15 cellular contexts compared by ENCODE assay signal in genomic region chr14:40796168-40796567, GRCh38.
DNase-seq lines count a peak whose midpoint lies in the region; ATAC-seq and TF ChIP-seq lines count a peak whose summit lies in the region.
"Had no signal": no experiment of that assay in that cellular context is flagged by ENCODE, and none has a peak within 500 bp of the region (broad histone marks: within the 10 kb centered on the region; RNA-seq: fewer than 3 reads in every experiment).

No MANE protein-coding gene starts in this region.

- H3K79me2 ChIP-seq in H9 (ENCODE audit: insufficient read depth, low read length) = no peaks in the 10 kb centered on the region

- no peak overlapping the region for H3T11ph ChIP-seq in H9 (ENCODE audit: low read length)

- no peak for ATAC-seq in activated T-helper 17 cell treated with anti-CD3 and anti-CD28 coated beads, Interleukin-2, amount 50 U/mL, for 72 hours (replicated peaks)
- ATAC-seq: HCT116 had no signal

- no peak overlapping the region for H2BK20ac ChIP-seq in H9 (ENCODE audit: low read depth, low read length, poor library complexity, severe bottlenecking)

- peaks cover 2% of the 10 kb centered on the region; the same call in 1 of the 2 replicates for H3K4me1 ChIP-seq in H9 (ENCODE audit: insufficient read depth, low read length)

- DNase-seq in H9 (no peak), epithelial cell of proximal tubule (ENCODE audit: low read depth) (peak; percentile 29), kidney tubule cell (ENCODE audit: low spot score) (peak; percentile 21), renal cortical epithelial cell (ENCODE audit: low read depth) (peak; percentile 73), EL (no peak), DMS53 (lab: John Stamatoyannopoulos, UW) (no peak)
- DNase-seq in activated CD8-positive, alpha-beta memory T cell treated with anti-CD3 and anti-CD28 coated beads for 24 hours = no peak
- DNase-seq: C1 segment of cervical spinal cord, Calu3, COR-L47, GF-D8, H7 had no signal

- H2AK5ac ChIP-seq in H9 (ENCODE audit: insufficient read length, low read length) = no peak overlapping the region

- H3K27ac ChIP-seq in H9 (ENCODE audit: insufficient read length, low read depth, low read length) = no peak overlapping the region

- H3K27me3 ChIP-seq in H9 (ENCODE audit: insufficient read depth, low read length) = no peaks in the 10 kb centered on the region

- H4K5ac ChIP-seq in H9 (ENCODE audit: insufficient read length, low read depth, low read length) = no peak overlapping the region

- 0 out of 5 replicates have a peak, but pooled peaks cover 0 to under 1% of the 10 kb centered on the region in 2 experiments for H3K9me3 Mint-ChIP-seq in H9
- no peaks in the 10 kb centered on the region for H3K9me3 Mint-ChIP-seq in activated T-helper 17 cell treated with anti-CD3 and anti-CD28 coated beads, Interleukin-2, amount 50 U/mL, for 72 hours

- H2BK5ac ChIP-seq in H9 (ENCODE audit: insufficient read length, low read length) = no peak overlapping the region

- H3K18ac ChIP-seq in H9 (ENCODE audit: insufficient read length, low read depth, low read length) = no peak overlapping the region

- no peak overlapping the region for H2BK15ac ChIP-seq in H9 (ENCODE audit: low read depth, low read length)

- H4K20me1 ChIP-seq in H9 (ENCODE audit: control insufficient read depth, insufficient read depth, insufficient read length) = no peaks in the 10 kb centered on the region

- H2AFZ ChIP-seq in H9 (ENCODE audit: low read length) = no peak overlapping the region

- H3K23ac ChIP-seq in H9 (ENCODE audit: insufficient read length, low read depth, low read length) = no peak overlapping the region

- WGBS in H9 (ENCODE audit: extremely low coverage, insufficient read length, low lambda C conversion rate) = no CpG with 5 or more reads among the region's 1 CpG

- no peaks in the 10 kb centered on the region; a peak in 1 of 7 replicates for H3K36me3 Mint-ChIP-seq in H9 (ENCODE audit: insufficient read depth in 1 of 3, low read depth in 3 of 3)
- no peaks in the 10 kb centered on the region for H3K36me3 Mint-ChIP-seq in activated T-helper 17 cell treated with anti-CD3 and anti-CD28 coated beads, Interleukin-2, amount 50 U/mL, for 72 hours (ENCODE audit: low read depth)
- H3K36me3 Mint-ChIP-seq: CD4-positive, alpha-beta memory T cell had no signal

- no peaks in the 10 kb centered on the region for H3K23me2 ChIP-seq in H9 (ENCODE audit: insufficient read length, low read depth, low read length, poor library complexity, severe bottlenecking)

- H3K79me1 ChIP-seq in H9 (ENCODE audit: insufficient read depth, low read depth, low read length, poor library complexity, severe bottlenecking) = no peaks in the 10 kb centered on the region

- no peak overlapping the region for H2BK120ac ChIP-seq in H9 (ENCODE audit: low read depth, low read length, poor library complexity, severe bottlenecking)

- peaks cover 8 to 12% of the 10 kb centered on the region in 2 experiments for H3K4me1 Mint-ChIP-seq in H9
- H3K4me1 Mint-ChIP-seq in activated T-helper 17 cell treated with anti-CD3 and anti-CD28 coated beads, Interleukin-2, amount 50 U/mL, for 72 hours = no peaks in the 10 kb centered on the region
- H3K4me1 Mint-ChIP-seq: CD4-positive, alpha-beta memory T cell had no signal

- H3K4ac ChIP-seq in H9 (ENCODE audit: low read depth, low read length) = no peak overlapping the region

- H3K56ac ChIP-seq in H9 (ENCODE audit: insufficient read length, low read depth, low read length) = no peak overlapping the region

- H3K27ac Mint-ChIP-seq in H9 = peak overlapping the region in 2 of 3 experiments; percentile 13 to 40; a peak in 2 of 7 replicates
- no peak overlapping the region for H3K27ac Mint-ChIP-seq in activated T-helper 17 cell treated with anti-CD3 and anti-CD28 coated beads, Interleukin-2, amount 50 U/mL, for 72 hours
- H3K27ac Mint-ChIP-seq: CD4-positive, alpha-beta memory T cell had no signal

- no peaks in the 10 kb centered on the region for H3K9me3 ChIP-seq in H9 (ENCODE audit: control insufficient read depth, low read depth, low read length)

- H3K4me3 Mint-ChIP-seq in H9 = no peak overlapping the region
- H3K4me3 Mint-ChIP-seq in activated T-helper 17 cell treated with anti-CD3 and anti-CD28 coated beads, Interleukin-2, amount 50 U/mL, for 72 hours = no peak overlapping the region
- H3K4me3 Mint-ChIP-seq: CD4-positive, alpha-beta memory T cell had no signal

- no peak overlapping the region for H3K4me2 ChIP-seq in H9 (ENCODE audit: insufficient read depth, insufficient read length, low read length)

- no peaks in the 10 kb centered on the region for H3K27me3 Mint-ChIP-seq in H9 (ENCODE audit: low read depth)
- no peaks in the 10 kb centered on the region for H3K27me3 Mint-ChIP-seq in activated T-helper 17 cell treated with anti-CD3 and anti-CD28 coated beads, Interleukin-2, amount 50 U/mL, for 72 hours
- H3K27me3 Mint-ChIP-seq: CD4-positive, alpha-beta memory T cell had no signal

- no peak overlapping the region for H4K91ac ChIP-seq in H9 (ENCODE audit: insufficient read length, low read depth, low read length)

- TF ChIP-seq CTCF in H9 (conservative IDR thresholded peaks at IDR 0.05) = no peak
- no peak for TF ChIP-seq CTCF in epithelial cell of proximal tubule (conservative IDR thresholded peaks at IDR 0.05; ENCODE audit: low read depth, low read length)

- no peak overlapping the region for H3K4me3 ChIP-seq in epithelial cell of proximal tubule (ENCODE audit: low read depth, low read length)

- H3K14ac ChIP-seq in H9 (ENCODE audit: insufficient read depth, low read length) = no peak overlapping the region

- H4K8ac ChIP-seq in H9 (replicated peaks; ENCODE audit: insufficient read length, low read depth, low read length) = no peak overlapping the region

- no peak overlapping the region for H2BK12ac ChIP-seq in H9 (ENCODE audit: insufficient read length, low read depth, low read length)

- no peak overlapping the region for H3K9ac ChIP-seq in H9 (ENCODE audit: extremely low read depth, insufficient read length, low read length)

Comparison
In these comparisons a context has a peak if more than half of its experiments do, and no peak if none do; other contexts are left out.
1. DNase-seq: peak in epithelial cell of proximal tubule (single experiment), kidney tubule cell (single experiment) and renal cortical epithelial cell (single experiment); none in H9 (single experiment), activated CD8-positive, alpha-beta memory T cell treated with anti-CD3 and anti-CD28 coated beads for 24 hours (single experiment), EL (single experiment) and DMS53 (single experiment).